In the genomic region with DNA sequence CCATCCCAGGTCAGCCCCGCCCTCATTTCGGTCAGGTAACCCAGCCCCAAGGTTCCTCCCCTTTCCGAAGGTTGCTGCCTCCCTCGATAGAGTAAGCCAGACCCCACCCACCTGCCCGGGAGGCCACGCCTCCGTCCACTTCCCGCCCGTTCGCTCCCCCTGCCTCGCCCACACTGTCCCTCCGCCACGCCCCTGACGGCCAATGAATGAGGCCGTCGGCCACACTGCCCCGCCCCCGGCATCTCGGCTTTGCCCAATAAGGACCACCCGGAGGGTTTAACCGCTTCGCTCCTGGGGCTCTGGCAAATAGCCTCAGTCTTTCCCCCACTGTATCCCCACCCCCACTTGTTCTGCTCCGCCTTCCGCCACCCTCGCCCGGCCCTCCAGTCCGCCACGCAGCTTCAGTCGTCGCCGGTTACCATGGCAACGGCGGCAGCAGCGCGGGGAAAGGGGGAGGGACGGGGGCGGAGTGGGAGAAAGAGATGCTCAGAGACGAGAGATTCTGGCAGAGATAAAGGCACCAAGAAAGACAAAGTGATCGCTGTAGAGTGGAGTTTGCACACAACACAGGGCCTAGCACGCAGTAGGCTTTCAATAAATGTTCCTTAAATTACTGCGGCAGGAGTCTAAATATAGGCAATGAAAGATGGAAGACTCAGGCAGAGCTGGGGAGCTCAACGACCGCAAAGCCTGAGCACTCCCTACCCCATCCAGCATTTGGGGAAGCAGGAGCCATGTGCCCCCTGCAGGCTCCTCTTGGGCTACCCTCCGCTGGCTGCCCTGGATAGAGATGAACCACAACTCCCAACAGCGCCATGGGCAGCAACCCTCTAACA, we compare ENCODE assay signal across 8 cellular contexts. TPM values are rescaled to one million over a fixed set of nuclear protein-coding genes. Genes with fewer than 3 reads are reported as not detected.
A peak's percentile ranks its signal among the peaks of the same experiment; 100 is the strongest.
DNase-seq lines count a peak whose midpoint lies in the region; FAIRE-seq and TF ChIP-seq lines count a peak whose summit lies in the region.

No MANE protein-coding gene starts in this region.

- H3K27ac Mint-ChIP-seq in HFFc6, result peak overlapping the region; percentile 96

- H3K9me3 ChIP-seq in SJSA1 (replicated peaks) (no peaks in the 10 kb centered on the region), neutrophil (no peaks in the 10 kb centered on the region)

- peak; percentile 30 for FAIRE-seq in frontal cortex (lab: Jason Lieb, UNC)

- peak overlapping the region; percentile 88 for H3K4me3 Mint-ChIP-seq in HFFc6

- H3K4me1 ChIP-seq in SJSA1 (replicated peaks) (peaks cover 42% of the 10 kb centered on the region), neutrophil (ENCODE audit: control insufficient read depth in 1 of 2, insufficient read depth in 1 of 2, low read depth in 1 of 2, low read length in 1 of 2) (peaks cover 35 to 42% of the 10 kb centered on the region in 2 experiments)

- H3K9me3 Mint-ChIP-seq in HFFc6, result no peaks in the 10 kb centered on the region

- no peaks in the 10 kb centered on the region for H3K27me3 ChIP-seq in SJSA1 (replicated peaks)
- H3K27me3 ChIP-seq in neutrophil, result peaks cover 17% of the 10 kb centered on the region

- DNase-seq in GM03348 (ENCODE audit: low spot score), result peak; percentile 96
- DNase-seq in HFFc6, result peak; percentile 94
- peak; percentile 96 for DNase-seq in NAMALWA (ENCODE audit: low spot score)
- DNase-seq in SJSA1 (ENCODE audit: low read depth in 1 of 2, low spot score in 2 of 2), result peak; percentile 87 to 98
- DNase-seq in activated naive CD4-positive, alpha-beta T cell treated with Interleukin-2 at 50 U/mL for 16 hours, result peak; percentile 99
- peak; percentile 95 to 97 for DNase-seq in frontal cortex (ENCODE audit: low spot score in 2 of 2)
- peak; percentile 66 to 99 (median 93) for DNase-seq in substantia nigra (lab: John Stamatoyannopoulos, UW)

- TF ChIP-seq CTCF in HFFc6 (IDR thresholded peaks at IDR 0.05), result peak; percentile 72
- TF ChIP-seq CTCF in neutrophil (IDR thresholded peaks at IDR 0.05), result no peak

- H3K27me3 Mint-ChIP-seq in HFFc6 (ENCODE audit: insufficient read depth), result peaks cover 14% of the 10 kb centered on the region

- peak overlapping the region; percentile 28 for H3K4me3 ChIP-seq in SJSA1
- H3K4me3 ChIP-seq in neutrophil (ENCODE audit: low read depth in 1 of 2, low read length in 1 of 2), result peak overlapping the region; percentile 56 to 76

- peak overlapping the region; percentile 18 for H3K27ac ChIP-seq in SJSA1
- H3K27ac ChIP-seq in neutrophil, result peak overlapping the region; percentile 70
- peak overlapping the region; percentile 75 for H3K27ac ChIP-seq in substantia nigra (ENCODE audit: low read depth, low read length, poor library complexity, severe bottlenecking)

- peaks cover 7% of the 10 kb centered on the region for H3K36me3 Mint-ChIP-seq in HFFc6 (ENCODE audit: low read depth)

- H3K36me3 ChIP-seq in SJSA1 (no peaks in the 10 kb centered on the region), neutrophil (no peaks in the 10 kb centered on the region)

- H3K4me1 Mint-ChIP-seq in HFFc6 (ENCODE audit: low read depth), result peaks cover 75% of the 10 kb centered on the region

RNA-seq across cellular contexts. Expression of a gene that starts 5.1 kb away (rescaled TPM):
- total RNA-seq in HFFc6 (2021; fragmentation: NEBNext Ultra II Directional; extraction: Animal tissue kit (Norgen Biotek cat#: 25700)), result 10 to 100 TPM; 27.8 to 34.3 (median 28.1) TPM
- total RNA-seq in SJSA1 (2014; rRNA removed; shearing (Covaris generic)), result 8.9 and 9.3 TPM in 2 replicates
- total RNA-seq in frontal cortex, result 111 TPM

RNA-seq across cellular contexts. Expression of a gene that starts 5.2 kb away (rescaled TPM):
- total RNA-seq in HFFc6 (2021; fragmentation: NEBNext Ultra II Directional; extraction: Animal tissue kit (Norgen Biotek cat#: 25700)), result 100 to 1,000 TPM; 378 to 463 (median 405) TPM
- total RNA-seq in SJSA1 (2014; rRNA removed; shearing (Covaris generic)), result 205 and 227 TPM in 2 replicates
- 65.6 TPM for total RNA-seq in frontal cortex

RNA-seq across cellular contexts. Expression of a gene that starts 19.8 kb away (rescaled TPM):
- 10 to 100 TPM; 24.9 to 29.1 (median 27.0) TPM for total RNA-seq in HFFc6 (2021; fragmentation: NEBNext Ultra II Directional; extraction: Animal tissue kit (Norgen Biotek cat#: 25700))
- total RNA-seq in SJSA1 (2014; rRNA removed; shearing (Covaris generic)), result 30.6 and 45.3 TPM in 2 replicates
- total RNA-seq in frontal cortex, result 53.4 TPM

RNA-seq across cellular contexts. Expression of a gene that starts 24.7 kb away (rescaled TPM):
- 10 to 100 TPM; 57.0 to 75.0 (median 68.2) TPM for total RNA-seq in HFFc6 (2021; fragmentation: NEBNext Ultra II Directional; extraction: Animal tissue kit (Norgen Biotek cat#: 25700))
- 27.5 and 30.3 TPM in 2 replicates for total RNA-seq in SJSA1 (2014; rRNA removed; shearing (Covaris generic))
- 34.6 TPM for total RNA-seq in frontal cortex

RNA-seq across cellular contexts. Expression of a gene that starts 27.7 kb away (rescaled TPM):
- 100 to 1,000 TPM; 399 to 470 (median 426) TPM for total RNA-seq in HFFc6 (2021; fragmentation: NEBNext Ultra II Directional; extraction: Animal tissue kit (Norgen Biotek cat#: 25700))
- 139 and 146 TPM in 2 replicates for total RNA-seq in SJSA1 (2014; rRNA removed; shearing (Covaris generic))
- total RNA-seq in frontal cortex, result 108 TPM

Comparison
In these comparisons a context has a peak if more than half of its experiments do, and no peak if none do; other contexts are left out.
1. Peak in every context shown above with its lines: DNase-seq, H3K4me3 ChIP-seq and H3K27ac ChIP-seq.
2. H3K27ac ChIP-seq: peak in every context shown above with its lines; median percentile 75 in substantia nigra; 70 in neutrophil; 18 in SJSA1.